In the genomic region with DNA sequence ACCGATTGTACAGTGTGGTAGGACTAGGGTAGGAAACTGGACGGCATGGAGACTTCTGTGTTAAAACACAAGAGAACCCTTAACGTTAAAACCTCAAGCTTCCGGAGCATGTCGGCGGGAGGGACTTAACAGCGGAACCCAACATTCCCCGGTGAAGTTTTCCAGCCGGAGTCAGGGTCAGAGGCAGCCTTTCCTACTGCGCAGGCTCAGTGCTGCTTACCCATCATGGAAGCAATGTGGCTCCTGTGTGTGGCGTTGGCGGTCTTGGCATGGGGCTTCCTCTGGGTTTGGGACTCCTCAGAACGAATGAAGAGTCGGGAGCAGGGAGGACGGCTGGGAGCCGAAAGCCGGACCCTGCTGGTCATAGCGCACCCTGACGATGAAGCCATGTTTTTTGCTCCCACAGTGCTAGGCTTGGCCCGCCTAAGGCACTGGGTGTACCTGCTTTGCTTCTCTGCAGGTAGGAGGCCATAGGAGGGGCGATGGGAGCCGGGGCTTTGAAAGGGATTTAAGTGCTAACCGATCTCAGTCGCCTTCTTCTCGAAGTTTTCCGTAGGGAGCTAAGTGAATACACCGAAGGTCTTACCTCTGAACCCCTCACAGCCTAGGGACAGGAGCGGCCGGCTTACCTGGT, we compare ENCODE assay signal across 8 cellular contexts. TPM values are rescaled to one million over a fixed set of nuclear protein-coding genes. Genes with fewer than 3 reads are reported as not detected.
DNase-seq lines count a peak whose midpoint lies in the region; ATAC-seq and TF ChIP-seq lines count a peak whose summit lies in the region.

A gene (plus strand): TSS at position 209 of the 634 bp plus-strand sequence. CDS start 17 bp downstream, at position 226.

- H3K9me3 ChIP-seq in SK-N-SH (no peaks in the 10 kb centered on the region), neutrophil (no peaks in the 10 kb centered on the region), subcutaneous abdominal adipose tissue (ENCODE audit: control insufficient read depth in 5 of 5, low read length in 5 of 5) (no peaks in the 10 kb centered on the region)

- no peaks in the 10 kb centered on the region for H3K36me3 Mint-ChIP-seq in activated naive CD4-positive, alpha-beta T cell treated with anti-CD3 and anti-CD28 coated beads, Interleukin-2, amount 50 U/mL, for 24 hours

- H3K4me1 ChIP-seq in SK-N-SH (ENCODE audit: control insufficient read depth in 1 of 2, insufficient read depth in 2 of 2, low read depth in 1 of 2, low read length in 1 of 2) (peaks cover 4% of the 10 kb centered on the region in 2 experiments; a peak in 3 of 4 replicates), neutrophil (ENCODE audit: control insufficient read depth in 1 of 2, insufficient read depth in 1 of 2, low read depth in 1 of 2, low read length in 1 of 2) (peaks cover 49 to 53% of the 10 kb centered on the region in 2 experiments), subcutaneous abdominal adipose tissue (ENCODE audit: control insufficient read depth in 5 of 5, insufficient read depth in 5 of 5, low read length in 5 of 5) (peaks cover 4 to 46% (median 42%) of the 10 kb centered on the region in 5 donors)

- peaks cover 21% of the 10 kb centered on the region for H4K20me1 ChIP-seq in SK-N-SH (ENCODE audit: insufficient read depth)

- TF ChIP-seq CTCF in SK-N-SH (IDR thresholded peaks at IDR 0.05) (no peak), neutrophil (IDR thresholded peaks at IDR 0.05) (no peak)

- CTCF ChIA-PET in SK-N-SH (lab: Yijun Ruan, JAX): interaction anchor here (1.0 to 1.3 kb wide), 4 partner anchors 9 to 218 kb away, joined by 3 read pairs; a partner anchor contains a TSS

- H2AFZ ChIP-seq in SK-N-SH (ENCODE audit: low read depth): peak within 1 kb of the TSS; percentile 92

- peaks cover 44% of the 10 kb centered on the region for H3K4me1 Mint-ChIP-seq in activated naive CD4-positive, alpha-beta T cell treated with anti-CD3 and anti-CD28 coated beads, Interleukin-2, amount 50 U/mL, for 24 hours

- DNase-seq in COLO668 (lab: John Stamatoyannopoulos, UW; ENCODE audit: unreplicated experiment) (peak; percentile 84), NAMALWA (ENCODE audit: low spot score) (peak; percentile 78), SK-N-SH (peak; percentile 87), germinal center (ENCODE audit: low spot score) (peak; percentile 66)

- under 1% methylated on average over 16 of the region's 29 CpGs for WGBS in SK-N-SH (ENCODE audit: low lambda C conversion rate)

- H3K27me3 ChIP-seq in SK-N-SH (ENCODE audit: insufficient read depth): no peaks in the 10 kb centered on the region
- H3K27me3 ChIP-seq in neutrophil: no peaks in the 10 kb centered on the region
- H3K27me3 ChIP-seq in subcutaneous abdominal adipose tissue (ENCODE audit: control insufficient read depth in 5 of 5, insufficient read depth in 4 of 5, low read length in 5 of 5): no peaks in the 10 kb centered on the region

- H3K27me3 Mint-ChIP-seq in activated naive CD4-positive, alpha-beta T cell treated with anti-CD3 and anti-CD28 coated beads, Interleukin-2, amount 50 U/mL, for 24 hours: no peaks in the 10 kb centered on the region

- H3K4me3 Mint-ChIP-seq in activated naive CD4-positive, alpha-beta T cell treated with anti-CD3 and anti-CD28 coated beads, Interleukin-2, amount 50 U/mL, for 24 hours: peak within 1 kb of the TSS; percentile 96

- no peak for TF ChIP-seq RAD21 in SK-N-SH (IDR thresholded peaks at IDR 0.05; ENCODE audit: low read length)

- no peaks in the 10 kb centered on the region for H3K9me2 ChIP-seq in SK-N-SH

- H3K79me2 ChIP-seq in SK-N-SH (ENCODE audit: insufficient read depth): peaks cover 91% of the 10 kb centered on the region

- H3F3A ChIP-seq in SK-N-SH (replicated peaks; ENCODE audit: insufficient read depth): peaks cover 31% of the 10 kb centered on the region

- H3K9me3 Mint-ChIP-seq in activated naive CD4-positive, alpha-beta T cell treated with anti-CD3 and anti-CD28 coated beads, Interleukin-2, amount 50 U/mL, for 24 hours: no peaks in the 10 kb centered on the region

- peak within 1 kb of the TSS; percentile 91 for H3K4me2 ChIP-seq in SK-N-SH

- H3K27ac ChIP-seq in SK-N-SH (ENCODE audit: low read depth in 2 of 2, low read length in 1 of 2): peak within 1 kb of the TSS; percentile 92 to 97
- H3K27ac ChIP-seq in neutrophil: peak within 1 kb of the TSS; percentile 90
- H3K27ac ChIP-seq in subcutaneous abdominal adipose tissue (ENCODE audit: low read depth, low read length): peak within 1 kb of the TSS; percentile 95

- H3K36me3 ChIP-seq in SK-N-SH (replicated peaks in 1 of 2; ENCODE audit: control insufficient read depth in 1 of 2, insufficient read depth in 2 of 2, low read length in 1 of 2) (peaks cover 0 to 11% of the 10 kb centered on the region in 2 experiments), neutrophil (no peaks in the 10 kb centered on the region), subcutaneous abdominal adipose tissue (ENCODE audit: control insufficient read depth in 5 of 5, insufficient read depth in 5 of 5, low read length in 5 of 5) (no peaks in the 10 kb centered on the region)

- peak within 1 kb of the TSS; percentile 98 for H3K9ac ChIP-seq in SK-N-SH
- H3K9ac ChIP-seq in subcutaneous abdominal adipose tissue (ENCODE audit: low read length in 5 of 5): peak within 1 kb of the TSS; percentile 75 to 99 (median 97)

- H3K4me3 ChIP-seq in SK-N-SH (ENCODE audit: low read depth in 2 of 2, low read length in 1 of 2) (peak within 1 kb of the TSS; percentile 81 to 94), neutrophil (ENCODE audit: low read depth in 1 of 2, low read length in 1 of 2) (peak within 1 kb of the TSS; percentile 77 to 95), subcutaneous abdominal adipose tissue (ENCODE audit: low read depth in 1 of 5, low read length in 5 of 5) (peak within 1 kb of the TSS; percentile 98 to 100 (median 100))

- peak within 1 kb of the TSS; percentile 97 for H3K27ac Mint-ChIP-seq in activated naive CD4-positive, alpha-beta T cell treated with anti-CD3 and anti-CD28 coated beads, Interleukin-2, amount 50 U/mL, for 24 hours

- TF ChIP-seq EP300 in SK-N-SH (IDR thresholded peaks at IDR 0.05; ENCODE audit: borderline replicate concordance in 1 of 2, low read depth in 1 of 2, low read length in 1 of 2): peak in 1 of 2 experiments; percentile 21; a peak in 1 of 4 replicates

- POLR2A ChIA-PET in SK-N-SH (lab: Yijun Ruan, JAX): interaction anchor here (1.6 kb wide), 1 partner anchor 135 kb away, joined by 5 read pairs; no protein-coding TSS in a partner anchor

- ATAC-seq in GM21447 (IDR thresholded peaks at IDR 0.05; ENCODE audit: unreplicated experiment): peak; percentile 39

TF ChIP-seq in SK-N-SH, 30 proteins besides CTCF, POLR2A, EP300 and RAD21 (continues in another document):
- peak; percentile 55; the same call in 1 of the 2 replicates for TF ChIP-seq ELF1 (IDR thresholded peaks at IDR 0.05)
- TF ChIP-seq TAF1 (IDR thresholded peaks at IDR 0.05; ENCODE audit: borderline replicate concordance, low read depth, low read length): peak; percentile 97
- TF ChIP-seq MEF2A (IDR thresholded peaks at IDR 0.05; ENCODE audit: borderline replicate concordance, low read depth): no peak
- no peak for TF ChIP-seq SMC3 (IDR thresholded peaks at IDR 0.05; ENCODE audit: low read depth, low read length)
- no peak; the same call in 1 of the 2 replicates for TF ChIP-seq RFX5 (IDR thresholded peaks at IDR 0.05; ENCODE audit: low read length)
- TF ChIP-seq, protein P1, sequence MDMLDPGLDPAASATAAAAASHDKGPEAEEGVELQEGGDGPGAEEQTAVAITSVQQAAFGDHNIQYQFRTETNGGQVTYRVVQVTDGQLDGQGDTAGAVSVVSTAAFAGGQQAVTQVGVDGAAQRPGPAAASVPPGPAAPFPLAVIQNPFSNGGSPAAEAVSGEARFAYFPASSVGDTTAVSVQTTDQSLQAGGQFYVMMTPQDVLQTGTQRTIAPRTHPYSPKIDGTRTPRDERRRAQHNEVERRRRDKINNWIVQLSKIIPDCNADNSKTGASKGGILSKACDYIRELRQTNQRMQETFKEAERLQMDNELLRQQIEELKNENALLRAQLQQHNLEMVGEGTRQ (IDR thresholded peaks at IDR 0.05; ENCODE audit: borderline replicate concordance, low read depth, low read length): no peak
- peak; percentile 80 for TF ChIP-seq GABPA (IDR thresholded peaks at IDR 0.05; ENCODE audit: low read depth)
- TF ChIP-seq, protein P2, sequence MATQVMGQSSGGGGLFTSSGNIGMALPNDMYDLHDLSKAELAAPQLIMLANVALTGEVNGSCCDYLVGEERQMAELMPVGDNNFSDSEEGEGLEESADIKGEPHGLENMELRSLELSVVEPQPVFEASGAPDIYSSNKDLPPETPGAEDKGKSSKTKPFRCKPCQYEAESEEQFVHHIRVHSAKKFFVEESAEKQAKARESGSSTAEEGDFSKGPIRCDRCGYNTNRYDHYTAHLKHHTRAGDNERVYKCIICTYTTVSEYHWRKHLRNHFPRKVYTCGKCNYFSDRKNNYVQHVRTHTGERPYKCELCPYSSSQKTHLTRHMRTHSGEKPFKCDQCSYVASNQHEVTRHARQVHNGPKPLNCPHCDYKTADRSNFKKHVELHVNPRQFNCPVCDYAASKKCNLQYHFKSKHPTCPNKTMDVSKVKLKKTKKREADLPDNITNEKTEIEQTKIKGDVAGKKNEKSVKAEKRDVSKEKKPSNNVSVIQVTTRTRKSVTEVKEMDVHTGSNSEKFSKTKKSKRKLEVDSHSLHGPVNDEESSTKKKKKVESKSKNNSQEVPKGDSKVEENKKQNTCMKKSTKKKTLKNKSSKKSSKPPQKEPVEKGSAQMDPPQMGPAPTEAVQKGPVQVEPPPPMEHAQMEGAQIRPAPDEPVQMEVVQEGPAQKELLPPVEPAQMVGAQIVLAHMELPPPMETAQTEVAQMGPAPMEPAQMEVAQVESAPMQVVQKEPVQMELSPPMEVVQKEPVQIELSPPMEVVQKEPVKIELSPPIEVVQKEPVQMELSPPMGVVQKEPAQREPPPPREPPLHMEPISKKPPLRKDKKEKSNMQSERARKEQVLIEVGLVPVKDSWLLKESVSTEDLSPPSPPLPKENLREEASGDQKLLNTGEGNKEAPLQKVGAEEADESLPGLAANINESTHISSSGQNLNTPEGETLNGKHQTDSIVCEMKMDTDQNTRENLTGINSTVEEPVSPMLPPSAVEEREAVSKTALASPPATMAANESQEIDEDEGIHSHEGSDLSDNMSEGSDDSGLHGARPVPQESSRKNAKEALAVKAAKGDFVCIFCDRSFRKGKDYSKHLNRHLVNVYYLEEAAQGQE (IDR thresholded peaks at IDR 0.05; ENCODE audit: low read depth, low read length): peak; percentile 66; the same call in 1 of the 2 replicates
- peak; percentile 94 for TF ChIP-seq YY1 (IDR thresholded peaks at IDR 0.05; ENCODE audit: low read depth)

RNA-seq across cellular contexts. Expression of the gene that starts here (rescaled TPM):
- polyA plus RNA-seq in SK-N-SH (2012; rRNA removed): 34.0 and 58.0 TPM in 2 replicates
- polyA plus RNA-seq in SK-N-SH (2012; cell fraction: cytosol; rRNA removed): 13.3 and 15.4 TPM in 2 replicates
- 245 and 336 TPM in 2 replicates for polyA plus RNA-seq in SK-N-SH (2012; cell fraction: nucleus; rRNA removed)

Comparison
In these comparisons a context has a peak if more than half of its experiments do, and no peak if none do; other contexts are left out.
1. Peak in every context shown above with its lines: DNase-seq, ATAC-seq, H3K4me3 ChIP-seq and H3K27ac ChIP-seq.